1 cellular context compared by ENCODE assay signal in the genomic region with DNA sequence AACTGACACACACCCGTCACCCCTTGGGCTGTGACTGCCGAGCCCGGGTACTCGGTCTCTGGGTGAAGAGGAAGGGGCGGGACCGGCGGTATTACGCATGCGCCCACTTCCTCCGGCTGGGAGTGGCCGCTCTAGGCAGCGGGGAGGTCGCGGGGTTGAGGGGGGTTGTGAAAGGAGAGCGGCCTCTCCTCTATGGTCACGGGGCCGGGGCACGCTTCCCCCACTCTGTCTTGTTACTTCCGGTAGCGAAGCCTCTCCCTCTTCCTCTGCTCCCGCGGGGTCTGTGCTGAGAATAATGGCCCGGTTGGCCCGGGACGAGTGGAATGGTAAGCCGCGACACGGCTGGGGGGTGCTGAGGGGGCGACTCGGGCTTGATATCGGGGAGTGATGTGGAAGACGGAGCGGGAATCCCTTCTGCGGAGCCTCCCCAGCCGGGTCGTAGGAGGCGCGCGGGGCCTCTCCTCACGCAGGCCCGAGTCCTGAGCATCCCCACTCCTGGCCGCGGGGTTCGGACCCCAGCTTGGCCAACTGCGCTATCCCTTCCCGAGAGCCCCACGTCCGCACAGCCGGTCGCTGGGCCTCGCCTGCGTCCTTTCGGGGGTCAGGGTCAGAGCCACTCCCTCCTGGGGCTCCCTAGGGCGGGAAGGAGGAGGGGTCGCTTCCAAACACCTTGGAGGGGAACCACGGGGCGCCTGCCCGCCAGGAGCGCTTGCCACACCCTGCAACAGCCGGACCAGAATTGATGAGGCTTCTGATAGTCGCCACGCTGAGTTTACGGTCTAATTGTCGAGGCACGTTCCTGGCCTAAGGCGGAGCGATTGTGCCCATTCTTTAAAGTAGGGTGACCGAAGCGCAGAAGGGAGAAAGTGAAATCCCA.
A peak's percentile ranks its signal among the peaks of the same experiment; 100 is the strongest.
TF ChIP-seq lines count a peak whose summit lies in the region.

Gene BFAR (plus strand): TSS at position 259 of the 877 bp plus-strand sequence. CDS start 11,396 bp downstream, outside the sequence.

TF ChIP-seq in HepG2, 621 proteins besides CTCF, POLR2A, EP300 and RAD21 (continued from another document and continues in another):
- TF ChIP-seq PAX8 (CRISPR knock-in tag; IDR thresholded peaks at IDR 0.05; ENCODE audit: borderline replicate concordance) (no peak), ZSCAN30 (CRISPR knock-in tag; IDR thresholded peaks at IDR 0.05) (0 out of 2 replicates have a peak, but pooled peaks have one; percentile 11), PLRG1 (conservative IDR thresholded peaks at IDR 0.05) (no peak), NFE2L2 (IDR thresholded peaks at IDR 0.05; ENCODE audit: low read length) (0 out of 2 replicates have a peak, but pooled peaks have one; percentile 25), ZBTB37 (CRISPR knock-in tag; IDR thresholded peaks at IDR 0.05) (no peak), GPN1 (CRISPR knock-in tag; IDR thresholded peaks at IDR 0.05; ENCODE audit: borderline replicate concordance) (no peak; the same call in 1 of the 2 replicates), ZFY (CRISPR knock-in tag; IDR thresholded peaks at IDR 0.05) (peak; percentile 97), ZNF777 (CRISPR knock-in tag; IDR thresholded peaks at IDR 0.05) (peak; percentile 79), HNRNPLL (IDR thresholded peaks at IDR 0.05; ENCODE audit: low read depth, low read length, poor library complexity, severe bottlenecking) (peak; percentile 69), FOXO4 (CRISPR knock-in tag; conservative IDR thresholded peaks at IDR 0.05) (0 out of 2 replicates have a peak, but pooled peaks have one; percentile 87), ZNF781 (CRISPR knock-in tag; IDR thresholded peaks at IDR 0.05; ENCODE audit: borderline replicate concordance, not compliant biosample characterization) (peak; percentile 68), JUND (CRISPR knock-in tag; IDR thresholded peaks at IDR 0.05) (no peak), JDP2 (CRISPR knock-in tag; IDR thresholded peaks at IDR 0.05; ENCODE audit: borderline replicate concordance) (no peak; the same call in 1 of the 2 replicates), SRSF4 (IDR thresholded peaks at IDR 0.05; ENCODE audit: low read depth, low read length, poor library complexity, severe bottlenecking) (no peak), HOXA9 (CRISPR knock-in tag; IDR thresholded peaks at IDR 0.05; ENCODE audit: borderline replicate concordance) (peak; percentile 76; the same call in 1 of the 2 replicates), DNMT3B (CRISPR knock-in tag; conservative IDR thresholded peaks at IDR 0.05) (peak; percentile 95; the same call in 1 of the 2 replicates), HDAC1 (CRISPR knock-in tag; IDR thresholded peaks at IDR 0.05) (peak; percentile 84), TCF7 (IDR thresholded peaks at IDR 0.05; ENCODE audit: low read depth) (0 out of 2 replicates have a peak, but pooled peaks have one; percentile 6), E2F2 (CRISPR knock-in tag; IDR thresholded peaks at IDR 0.05; ENCODE audit: borderline replicate concordance) (0 out of 2 replicates have a peak, but pooled peaks have one; percentile 52), HOXA3 (CRISPR knock-in tag; IDR thresholded peaks at IDR 0.05) (peak; percentile 90), ZNF557 (CRISPR knock-in tag; IDR thresholded peaks at IDR 0.05) (no peak)
- TF ChIP-seq, protein P1, sequence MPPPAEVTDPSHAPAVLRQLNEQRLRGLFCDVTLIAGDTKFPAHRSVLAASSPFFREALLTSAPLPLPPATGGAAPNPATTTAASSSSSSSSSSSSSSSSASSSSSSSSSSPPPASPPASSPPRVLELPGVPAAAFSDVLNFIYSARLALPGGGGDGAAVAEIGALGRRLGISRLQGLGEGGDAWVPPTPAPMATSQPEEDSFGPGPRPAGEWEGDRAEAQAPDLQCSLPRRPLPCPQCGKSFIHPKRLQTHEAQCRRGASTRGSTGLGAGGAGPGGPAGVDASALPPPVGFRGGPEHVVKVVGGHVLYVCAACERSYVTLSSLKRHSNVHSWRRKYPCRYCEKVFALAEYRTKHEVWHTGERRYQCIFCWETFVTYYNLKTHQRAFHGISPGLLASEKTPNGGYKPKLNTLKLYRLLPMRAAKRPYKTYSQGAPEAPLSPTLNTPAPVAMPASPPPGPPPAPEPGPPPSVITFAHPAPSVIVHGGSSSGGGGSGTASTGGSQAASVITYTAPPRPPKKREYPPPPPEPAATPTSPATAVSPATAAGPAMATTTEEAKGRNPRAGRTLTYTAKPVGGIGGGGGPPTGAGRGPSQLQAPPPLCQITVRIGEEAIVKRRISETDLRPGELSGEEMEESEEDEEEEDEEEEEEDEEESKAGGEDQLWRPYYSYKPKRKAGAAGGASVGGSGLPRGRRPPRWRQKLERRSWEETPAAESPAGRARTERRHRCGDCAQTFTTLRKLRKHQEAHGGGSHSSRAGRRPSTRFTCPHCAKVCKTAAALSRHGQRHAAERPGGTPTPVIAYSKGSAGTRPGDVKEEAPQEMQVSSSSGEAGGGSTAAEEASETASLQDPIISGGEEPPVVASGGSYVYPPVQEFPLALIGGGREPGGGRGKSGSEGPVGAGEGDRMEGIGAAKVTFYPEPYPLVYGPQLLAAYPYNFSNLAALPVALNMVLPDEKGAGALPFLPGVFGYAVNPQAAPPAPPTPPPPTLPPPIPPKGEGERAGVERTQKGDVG (CRISPR knock-in tag; IDR thresholded peaks at IDR 0.05; ENCODE audit: borderline replicate concordance), result peak; percentile 8; the same call in 1 of the 2 replicates
- TF ChIP-seq, protein P2, sequence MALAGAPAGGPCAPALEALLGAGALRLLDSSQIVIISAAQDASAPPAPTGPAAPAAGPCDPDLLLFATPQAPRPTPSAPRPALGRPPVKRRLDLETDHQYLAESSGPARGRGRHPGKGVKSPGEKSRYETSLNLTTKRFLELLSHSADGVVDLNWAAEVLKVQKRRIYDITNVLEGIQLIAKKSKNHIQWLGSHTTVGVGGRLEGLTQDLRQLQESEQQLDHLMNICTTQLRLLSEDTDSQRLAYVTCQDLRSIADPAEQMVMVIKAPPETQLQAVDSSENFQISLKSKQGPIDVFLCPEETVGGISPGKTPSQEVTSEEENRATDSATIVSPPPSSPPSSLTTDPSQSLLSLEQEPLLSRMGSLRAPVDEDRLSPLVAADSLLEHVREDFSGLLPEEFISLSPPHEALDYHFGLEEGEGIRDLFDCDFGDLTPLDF (CRISPR knock-in tag; IDR thresholded peaks at IDR 0.05), result peak; percentile 64; the same call in 1 of the 2 replicates
- TF ChIP-seq, protein P3, sequence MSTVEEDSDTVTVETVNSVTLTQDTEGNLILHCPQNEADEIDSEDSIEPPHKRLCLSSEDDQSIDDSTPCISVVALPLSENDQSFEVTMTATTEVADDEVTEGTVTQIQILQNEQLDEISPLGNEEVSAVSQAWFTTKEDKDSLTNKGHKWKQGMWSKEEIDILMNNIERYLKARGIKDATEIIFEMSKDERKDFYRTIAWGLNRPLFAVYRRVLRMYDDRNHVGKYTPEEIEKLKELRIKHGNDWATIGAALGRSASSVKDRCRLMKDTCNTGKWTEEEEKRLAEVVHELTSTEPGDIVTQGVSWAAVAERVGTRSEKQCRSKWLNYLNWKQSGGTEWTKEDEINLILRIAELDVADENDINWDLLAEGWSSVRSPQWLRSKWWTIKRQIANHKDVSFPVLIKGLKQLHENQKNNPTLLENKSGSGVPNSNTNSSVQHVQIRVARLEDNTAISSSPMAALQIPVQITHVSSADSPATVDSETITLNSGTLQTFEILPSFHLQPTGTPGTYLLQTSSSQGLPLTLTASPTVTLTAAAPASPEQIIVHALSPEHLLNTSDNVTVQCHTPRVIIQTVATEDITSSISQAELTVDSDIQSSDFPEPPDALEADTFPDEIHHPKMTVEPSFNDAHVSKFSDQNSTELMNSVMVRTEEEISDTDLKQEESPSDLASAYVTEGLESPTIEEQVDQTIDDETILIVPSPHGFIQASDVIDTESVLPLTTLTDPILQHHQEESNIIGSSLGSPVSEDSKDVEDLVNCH (CRISPR knock-in tag; IDR thresholded peaks at IDR 0.05), result peak; percentile 47; the same call in 1 of the 2 replicates
- TF ChIP-seq, protein P4, sequence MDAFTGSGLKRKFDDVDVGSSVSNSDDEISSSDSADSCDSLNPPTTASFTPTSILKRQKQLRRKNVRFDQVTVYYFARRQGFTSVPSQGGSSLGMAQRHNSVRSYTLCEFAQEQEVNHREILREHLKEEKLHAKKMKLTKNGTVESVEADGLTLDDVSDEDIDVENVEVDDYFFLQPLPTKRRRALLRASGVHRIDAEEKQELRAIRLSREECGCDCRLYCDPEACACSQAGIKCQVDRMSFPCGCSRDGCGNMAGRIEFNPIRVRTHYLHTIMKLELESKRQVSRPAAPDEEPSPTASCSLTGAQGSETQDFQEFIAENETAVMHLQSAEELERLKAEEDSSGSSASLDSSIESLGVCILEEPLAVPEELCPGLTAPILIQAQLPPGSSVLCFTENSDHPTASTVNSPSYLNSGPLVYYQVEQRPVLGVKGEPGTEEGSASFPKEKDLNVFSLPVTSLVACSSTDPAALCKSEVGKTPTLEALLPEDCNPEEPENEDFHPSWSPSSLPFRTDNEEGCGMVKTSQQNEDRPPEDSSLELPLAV (CRISPR knock-in tag; conservative IDR thresholded peaks at IDR 0.05; ENCODE audit: low read depth), result no peak
- TF ChIP-seq, protein P5, sequence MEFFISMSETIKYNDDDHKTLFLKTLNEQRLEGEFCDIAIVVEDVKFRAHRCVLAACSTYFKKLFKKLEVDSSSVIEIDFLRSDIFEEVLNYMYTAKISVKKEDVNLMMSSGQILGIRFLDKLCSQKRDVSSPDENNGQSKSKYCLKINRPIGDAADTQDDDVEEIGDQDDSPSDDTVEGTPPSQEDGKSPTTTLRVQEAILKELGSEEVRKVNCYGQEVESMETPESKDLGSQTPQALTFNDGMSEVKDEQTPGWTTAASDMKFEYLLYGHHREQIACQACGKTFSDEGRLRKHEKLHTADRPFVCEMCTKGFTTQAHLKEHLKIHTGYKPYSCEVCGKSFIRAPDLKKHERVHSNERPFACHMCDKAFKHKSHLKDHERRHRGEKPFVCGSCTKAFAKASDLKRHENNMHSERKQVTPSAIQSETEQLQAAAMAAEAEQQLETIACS (CRISPR knock-in tag; IDR thresholded peaks at IDR 0.05), result no peak; the same call in 1 of the 2 replicates
- TF ChIP-seq, protein P6, sequence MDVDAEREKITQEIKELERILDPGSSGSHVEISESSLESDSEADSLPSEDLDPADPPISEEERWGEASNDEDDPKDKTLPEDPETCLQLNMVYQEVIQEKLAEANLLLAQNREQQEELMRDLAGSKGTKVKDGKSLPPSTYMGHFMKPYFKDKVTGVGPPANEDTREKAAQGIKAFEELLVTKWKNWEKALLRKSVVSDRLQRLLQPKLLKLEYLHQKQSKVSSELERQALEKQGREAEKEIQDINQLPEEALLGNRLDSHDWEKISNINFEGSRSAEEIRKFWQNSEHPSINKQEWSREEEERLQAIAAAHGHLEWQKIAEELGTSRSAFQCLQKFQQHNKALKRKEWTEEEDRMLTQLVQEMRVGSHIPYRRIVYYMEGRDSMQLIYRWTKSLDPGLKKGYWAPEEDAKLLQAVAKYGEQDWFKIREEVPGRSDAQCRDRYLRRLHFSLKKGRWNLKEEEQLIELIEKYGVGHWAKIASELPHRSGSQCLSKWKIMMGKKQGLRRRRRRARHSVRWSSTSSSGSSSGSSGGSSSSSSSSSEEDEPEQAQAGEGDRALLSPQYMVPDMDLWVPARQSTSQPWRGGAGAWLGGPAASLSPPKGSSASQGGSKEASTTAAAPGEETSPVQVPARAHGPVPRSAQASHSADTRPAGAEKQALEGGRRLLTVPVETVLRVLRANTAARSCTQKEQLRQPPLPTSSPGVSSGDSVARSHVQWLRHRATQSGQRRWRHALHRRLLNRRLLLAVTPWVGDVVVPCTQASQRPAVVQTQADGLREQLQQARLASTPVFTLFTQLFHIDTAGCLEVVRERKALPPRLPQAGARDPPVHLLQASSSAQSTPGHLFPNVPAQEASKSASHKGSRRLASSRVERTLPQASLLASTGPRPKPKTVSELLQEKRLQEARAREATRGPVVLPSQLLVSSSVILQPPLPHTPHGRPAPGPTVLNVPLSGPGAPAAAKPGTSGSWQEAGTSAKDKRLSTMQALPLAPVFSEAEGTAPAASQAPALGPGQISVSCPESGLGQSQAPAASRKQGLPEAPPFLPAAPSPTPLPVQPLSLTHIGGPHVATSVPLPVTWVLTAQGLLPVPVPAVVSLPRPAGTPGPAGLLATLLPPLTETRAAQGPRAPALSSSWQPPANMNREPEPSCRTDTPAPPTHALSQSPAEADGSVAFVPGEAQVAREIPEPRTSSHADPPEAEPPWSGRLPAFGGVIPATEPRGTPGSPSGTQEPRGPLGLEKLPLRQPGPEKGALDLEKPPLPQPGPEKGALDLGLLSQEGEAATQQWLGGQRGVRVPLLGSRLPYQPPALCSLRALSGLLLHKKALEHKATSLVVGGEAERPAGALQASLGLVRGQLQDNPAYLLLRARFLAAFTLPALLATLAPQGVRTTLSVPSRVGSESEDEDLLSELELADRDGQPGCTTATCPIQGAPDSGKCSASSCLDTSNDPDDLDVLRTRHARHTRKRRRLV (CRISPR knock-in tag; IDR thresholded peaks at IDR 0.05), result no peak
